Comparison of ENCODE assay signal across 18 cellular contexts in the genomic region with DNA sequence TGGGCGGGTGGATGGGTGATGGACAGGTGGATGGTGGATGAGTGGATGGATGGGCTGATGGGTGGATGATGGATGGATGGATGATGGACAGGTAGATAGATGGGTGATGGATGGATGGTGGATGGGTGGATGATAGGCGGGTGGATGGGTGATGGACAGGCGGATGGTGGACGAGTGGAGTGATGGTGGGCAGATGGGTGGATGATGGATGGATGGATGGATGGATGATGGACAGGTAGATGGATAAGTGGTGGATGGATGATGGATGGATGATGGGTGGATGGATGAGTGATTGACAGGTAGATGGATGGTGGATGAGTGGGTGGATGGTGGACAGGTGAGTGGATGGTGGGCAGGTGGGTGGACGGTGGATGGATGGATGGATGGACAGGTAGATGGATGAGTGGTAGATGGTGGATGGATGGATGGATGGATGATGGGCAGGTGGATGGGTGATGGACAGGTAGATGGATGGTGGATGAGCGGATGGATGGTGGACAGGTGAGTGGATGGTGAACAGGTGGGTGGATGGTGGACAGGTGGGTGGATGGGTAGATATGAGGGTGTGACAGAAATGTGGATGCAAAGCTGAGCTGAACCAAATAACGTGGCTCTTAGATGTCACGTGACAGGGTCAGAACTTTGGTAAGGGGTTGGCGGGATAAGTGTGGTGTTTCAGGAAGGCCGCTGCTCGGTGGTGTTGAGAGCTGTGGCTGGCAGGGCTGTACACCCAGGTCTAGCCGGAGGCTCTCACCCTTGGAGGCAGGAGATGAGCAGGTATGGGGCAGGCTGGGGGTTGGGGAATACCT.
DNase-seq lines count a peak whose midpoint lies in the region; ATAC-seq, FAIRE-seq and TF ChIP-seq lines count a peak whose summit lies in the region.
"Had no signal": no experiment of that assay in that cellular context is flagged by ENCODE, and none has a peak within 500 bp of the region (broad histone marks: within the 10 kb centered on the region; RNA-seq: fewer than 3 reads in every experiment).

No MANE protein-coding gene starts in this region.

- peaks cover 3% of the 10 kb centered on the region for H3K27me3 Mint-ChIP-seq in brain
- H3K27me3 Mint-ChIP-seq: CD4-positive, CD25-positive, alpha-beta regulatory T cell had no signal

- no peak overlapping the region for H3K27ac ChIP-seq in HepG2 (ENCODE audit: extremely low read length, insufficient read depth, low read length)
- H3K27ac ChIP-seq in right lobe of liver = no peak overlapping the region
- no peak overlapping the region for H3K27ac ChIP-seq in lower lobe of right lung
- H3K27ac ChIP-seq: BLaER1 treated with 17β-estradiol and CSF1 and Interleukin-3, amounts not matched to agents 10 nM and 100 nM; HL-60 had no signal

- peaks cover 5% of the 10 kb centered on the region; the same call in 1 of the 2 replicates for H4K20me1 ChIP-seq in HepG2 (ENCODE audit: insufficient read depth, low read length)

- no peak overlapping the region for H3K4me2 ChIP-seq in HepG2 (ENCODE audit: low read depth, low read length)
- H3K4me2 ChIP-seq: BLaER1 treated with 17β-estradiol and CSF1 and Interleukin-3, amounts not matched to agents 10 nM and 100 nM; GM23338 had no signal

- H3K27me3 ChIP-seq in HepG2 (ENCODE audit: control insufficient read depth in 1 of 2, insufficient read depth in 2 of 2, low read length in 2 of 2) (no peaks in the 10 kb centered on the region; a peak in 1 of 5 replicates), right lobe of liver (no peaks in the 10 kb centered on the region), lower lobe of right lung (ENCODE audit: low read depth) (no peaks in the 10 kb centered on the region)

- H3K4me1 ChIP-seq in HepG2 (ENCODE audit: insufficient read depth, low read length) (no peaks in the 10 kb centered on the region), right lobe of liver (peaks cover 0 to 9% (median 4%) of the 10 kb centered on the region in 4 donors), lower lobe of right lung (peaks cover 15% of the 10 kb centered on the region)

- POLR2A ChIA-PET in HepG2 (lab: Yijun Ruan, JAX) = no interaction called here

- H3K9me3 ChIP-seq in HepG2 (ENCODE audit: low read length) (no peaks in the 10 kb centered on the region), right lobe of liver (no peaks in the 10 kb centered on the region), lower lobe of right lung (no peaks in the 10 kb centered on the region)
- H3K9me3 ChIP-seq: BLaER1 treated with 17β-estradiol and CSF1 and Interleukin-3, amounts not matched to agents 10 nM and 100 nM had no signal

- CTCF ChIA-PET in HepG2 (lab: Yijun Ruan, JAX; ENCODE audit: low intra/inter-chr PET ratio, low total read pairs) = interaction anchor here (1.1 kb wide), 1 partner anchor 371 kb away, joined by 3 read pairs; no protein-coding TSS in a partner anchor

- in situ Hi-C loops in HepG2 (cut with HindIII; ENCODE audit: extremely low pct_ligation_motif_present, low pct_unique_long_range_greater_than_20kb) = no loop called here

- ATAC-seq in HepG2 = peak; percentile 9; the same call in 1 of the 3 replicates
- ATAC-seq in right lobe of liver = no peak
- ATAC-seq in lower lobe of right lung = peak; percentile 2 to 7
- no peak for ATAC-seq in GM18511 (IDR thresholded peaks at IDR 0.05; ENCODE audit: unreplicated experiment)

- H3K9ac ChIP-seq in HepG2 (ENCODE audit: insufficient read depth, low read depth, low read length) = no peak overlapping the region
- H3K9ac ChIP-seq: BLaER1 treated with 17β-estradiol and CSF1 and Interleukin-3, amounts not matched to agents 10 nM and 100 nM had no signal

- H3K4me1 Mint-ChIP-seq in brain = peaks cover 63% of the 10 kb centered on the region
- H3K4me1 Mint-ChIP-seq: IgD-negative memory B cell had no signal

- no peak overlapping the region for H2AFZ ChIP-seq in HepG2 (ENCODE audit: low read length)
- H2AFZ ChIP-seq: GM23338 had no signal

- BruUV-seq in HepG2 (replicated peaks; lab: Mats Ljungman, UMichigan) = no TSS peak

- FAIRE-seq in HepG2 (lab: Jason Lieb, UNC) (no peak), urothelium cell line (lab: Jason Lieb, UNC) (peak; percentile 97)
- FAIRE-seq: GM12891 had no signal

- intact Hi-C loops in HepG2 (cut with micrococcal nuclease; ENCODE audit: unreplicated experiment) (no loop called here), right lobe of liver (cut with DNase I) (no loop called here), lower lobe of right lung (cut with DNase I) (no loop called here)

- DNase-seq in HepG2 (ENCODE audit: low spot score) (no peak), right lobe of liver (no peak), lower lobe of right lung (no peak), urothelium cell line (ENCODE audit: low spot score) (no peak), iPS-NIHi11 (ENCODE audit: low spot score) (no peak), NCI-H748 treated with DMSO at 0.1 percent for 48 hours (lab: John Stamatoyannopoulos, UW) (no peak)
- DNase-seq: ACHN; CD4-positive, CD25-positive, alpha-beta regulatory T cell; DMS 273 treated with DMSO at 0.1 percent for 48 hours; HFFc6 had no signal

- H3K9me3 Mint-ChIP-seq in brain = peaks cover 0 to 20% (median 3%) of the 10 kb centered on the region in 5 experiments
- H3K9me3 Mint-ChIP-seq: CD4-positive, CD25-positive, alpha-beta regulatory T cell; H9; HFFc6; IgD-negative memory B cell had no signal

- 69% methylated on average over 12 of the region's 12 CpGs for WGBS in HepG2 (ENCODE audit: low lambda C conversion rate)
- WGBS in right lobe of liver (ENCODE audit: insufficient coverage, low coverage, low lambda C conversion rate, missing lambda C conversion rate) = 90% methylated on average over 11 of the region's 12 CpGs

- TF ChIP-seq CTCF in HepG2 (CRISPR knock-in tag; IDR thresholded peaks at IDR 0.05) (no peak), right lobe of liver (IDR thresholded peaks at IDR 0.05) (no peak), brain (conservative IDR thresholded peaks at IDR 0.05) (no peak), lower lobe of right lung (IDR thresholded peaks at IDR 0.05) (no peak)

- H3K27ac Mint-ChIP-seq in brain = peak overlapping the region in 3 of 5 experiments; percentile 7 to 52 (median 51)
- H3K27ac Mint-ChIP-seq: CD4-positive, CD25-positive, alpha-beta regulatory T cell; GM23338; H9; HFFc6; IgD-negative memory B cell had no signal

- no peak for TF ChIP-seq RAD21 in HepG2 (CRISPR knock-in tag; IDR thresholded peaks at IDR 0.05)

- no peaks in the 10 kb centered on the region for H3K79me2 ChIP-seq in HepG2 (ENCODE audit: insufficient read depth, low read length)

- no peaks in the 10 kb centered on the region for H3K36me3 ChIP-seq in HepG2 (replicated peaks in 1 of 2; ENCODE audit: control insufficient read depth in 1 of 2, insufficient read depth in 2 of 2, low read length in 2 of 2)
- H3K36me3 ChIP-seq in right lobe of liver = no peaks in the 10 kb centered on the region
- no peaks in the 10 kb centered on the region for H3K36me3 ChIP-seq in lower lobe of right lung
- H3K36me3 ChIP-seq: BLaER1 treated with 17β-estradiol and CSF1 and Interleukin-3, amounts not matched to agents 10 nM and 100 nM had no signal

- H3K4me3 ChIP-seq in HepG2 (replicated peaks in 1 of 3; ENCODE audit: insufficient read depth in 1 of 3, low read depth in 2 of 3, low read length in 3 of 3) (no peak overlapping the region), right lobe of liver (no peak overlapping the region), lower lobe of right lung (no peak overlapping the region)
- H3K4me3 ChIP-seq: BLaER1 treated with 17β-estradiol and CSF1 and Interleukin-3, amounts not matched to agents 10 nM and 100 nM; GM23338 had no signal

- TF ChIP-seq EP300 in HepG2 (IDR thresholded peaks at IDR 0.05; ENCODE audit: low read depth in 2 of 2, low read length in 2 of 2) (no peak), HepG2 (CRISPR knock-in tag; IDR thresholded peaks at IDR 0.05; ENCODE audit: borderline replicate concordance) (no peak)

- H3K36me3 Mint-ChIP-seq in brain = no peaks in the 10 kb centered on the region
- H3K36me3 Mint-ChIP-seq: CD4-positive, CD25-positive, alpha-beta regulatory T cell; IgD-negative memory B cell had no signal

- H3K4me3 Mint-ChIP-seq in brain = no peak overlapping the region
- H3K4me3 Mint-ChIP-seq: CD4-positive, CD25-positive, alpha-beta regulatory T cell; GM23338; H9; HFFc6; IgD-negative memory B cell had no signal

- TF ChIP-seq POLR2A in HepG2 (IDR thresholded peaks at IDR 0.05; ENCODE audit: insufficient read depth in 1 of 2, low read depth in 2 of 2, low read length in 2 of 2) (no peak), right lobe of liver (IDR thresholded peaks at IDR 0.05) (no peak)

TF ChIP-seq in HepG2, 621 proteins besides CTCF, POLR2A, EP300 and RAD21:
- TF ChIP-seq, protein P1, sequence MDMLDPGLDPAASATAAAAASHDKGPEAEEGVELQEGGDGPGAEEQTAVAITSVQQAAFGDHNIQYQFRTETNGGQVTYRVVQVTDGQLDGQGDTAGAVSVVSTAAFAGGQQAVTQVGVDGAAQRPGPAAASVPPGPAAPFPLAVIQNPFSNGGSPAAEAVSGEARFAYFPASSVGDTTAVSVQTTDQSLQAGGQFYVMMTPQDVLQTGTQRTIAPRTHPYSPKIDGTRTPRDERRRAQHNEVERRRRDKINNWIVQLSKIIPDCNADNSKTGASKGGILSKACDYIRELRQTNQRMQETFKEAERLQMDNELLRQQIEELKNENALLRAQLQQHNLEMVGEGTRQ (IDR thresholded peaks at IDR 0.05; ENCODE audit: low read depth, low read length) = peak; percentile 47; the same call in 1 of the 2 replicates
- TF ChIP-seq, protein P1 (CRISPR knock-in tag; IDR thresholded peaks at IDR 0.05; ENCODE audit: borderline replicate concordance) = no peak
- TF ChIP-seq MLLT10 (CRISPR knock-in tag; IDR thresholded peaks at IDR 0.05) (no peak), ZNF431 (CRISPR knock-in tag; IDR thresholded peaks at IDR 0.05; ENCODE audit: borderline replicate concordance, low read depth) (no peak), FOXK2 (IDR thresholded peaks at IDR 0.05) (0 out of 2 replicates have a peak, but pooled peaks have one; percentile 5), ELF3 (CRISPR knock-in tag; IDR thresholded peaks at IDR 0.05) (no peak), ZNF225 (CRISPR knock-in tag; IDR thresholded peaks at IDR 0.05) (no peak), RAD51 (IDR thresholded peaks at IDR 0.05; ENCODE audit: borderline replicate concordance) (peak; percentile 85), MED13 (CRISPR knock-in tag; IDR thresholded peaks at IDR 0.05) (no peak), SIX1 (CRISPR knock-in tag; IDR thresholded peaks at IDR 0.05; ENCODE audit: borderline replicate concordance) (no peak)

Comparison
In these comparisons a context has a peak if more than half of its experiments do, and no peak if none do; other contexts are left out.
1. ATAC-seq: peak in HepG2 (single experiment) and lower lobe of right lung (2 of 2); none in right lobe of liver (0 of 4) and GM18511 (single experiment).